Comparison of ENCODE assay signal across 20 cellular contexts in the genomic region with DNA sequence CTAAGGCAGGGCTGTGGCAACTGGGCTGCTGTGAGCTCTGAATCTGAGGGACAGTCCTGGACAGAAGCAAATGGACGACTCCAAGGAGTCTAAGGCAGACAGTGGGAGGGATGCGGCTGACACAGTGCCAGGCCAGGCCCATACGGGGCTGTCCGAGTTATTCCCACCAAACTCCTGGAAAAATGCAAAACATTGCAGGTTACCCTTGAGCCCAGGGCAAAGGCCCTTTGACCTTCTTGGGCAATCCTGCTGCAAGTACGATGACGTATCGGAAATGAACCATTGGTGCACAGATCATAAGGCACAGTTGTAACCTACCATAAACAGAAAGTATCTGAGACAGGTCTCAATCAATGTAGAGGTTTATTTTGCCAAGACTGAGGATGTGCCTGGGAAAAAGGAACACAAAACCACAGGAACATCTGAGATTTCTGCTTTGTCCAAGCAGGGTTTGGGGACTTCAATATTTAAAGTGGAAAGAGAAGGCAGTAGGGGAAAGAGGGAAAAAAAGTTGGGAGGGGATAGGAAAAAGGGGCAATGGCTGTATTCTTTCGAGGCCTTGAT.
DNase-seq lines count a peak whose midpoint lies in the region; ATAC-seq and TF ChIP-seq lines count a peak whose summit lies in the region.
"Had no signal": no experiment of that assay in that cellular context is flagged by ENCODE, and none has a peak within 500 bp of the region (broad histone marks: within the 10 kb centered on the region; RNA-seq: fewer than 3 reads in every experiment).

No MANE protein-coding gene starts in this region.

- no peak for TF ChIP-seq EP300 in sigmoid colon (IDR thresholded peaks at IDR 0.05)

- no peak overlapping the region for H3K4me3 Mint-ChIP-seq in WTC11
- H3K4me3 Mint-ChIP-seq in stimulated activated naive CD8-positive, alpha-beta T cell treated with anti-CD3 and anti-CD28 coated beads, Interleukin-15, amount 100 ng/mL, for 72 hours, result no peak overlapping the region
- H3K4me3 Mint-ChIP-seq: CD4-positive, alpha-beta T cell had no signal

- peaks cover 21% of the 10 kb centered on the region for H3K9me3 Mint-ChIP-seq in WTC11
- no peaks in the 10 kb centered on the region for H3K9me3 Mint-ChIP-seq in stimulated activated naive CD8-positive, alpha-beta T cell treated with anti-CD3 and anti-CD28 coated beads, Interleukin-15, amount 100 ng/mL, for 72 hours
- H3K9me3 Mint-ChIP-seq: CD4-positive, alpha-beta T cell had no signal

- peaks cover 0 to 30% (median 12%) of the 10 kb centered on the region in 4 donors for H3K4me1 ChIP-seq in right lobe of liver
- H3K4me1 ChIP-seq in sigmoid colon, result no peaks in the 10 kb centered on the region

- H3K4me3 ChIP-seq in right lobe of liver (no peak overlapping the region), sigmoid colon (no peak overlapping the region)
- H3K4me3 ChIP-seq: A549; BLaER1 treated with 17β-estradiol and CSF1 and Interleukin-3, amounts not matched to agents 10 nM and 100 nM; GM23248; PC-9 had no signal

- DNase-seq in HuH-7.5 (ENCODE audit: low spot score), result peak; percentile 70
- no peak for DNase-seq in WTC11 (ENCODE audit: low spot score)
- peak; percentile 69 to 87 (median 85) for DNase-seq in right lobe of liver
- DNase-seq in sigmoid colon, result peak; percentile 36
- DNase-seq in RKO (ENCODE audit: low spot score), result no peak
- DNase-seq in activated CD8-positive, alpha-beta memory T cell treated with anti-CD3 and anti-CD28 coated beads, Interleukin-2, amount 50 U/mL, for 4 hours, result no peak
- no peak for DNase-seq in stimulated activated naive CD8-positive, alpha-beta T cell treated with anti-CD3 and anti-CD28 coated beads, Interleukin-15, amount 100 ng/mL, for 72 hours
- DNase-seq: AML-193; CD4-positive, alpha-beta T cell; GM23248; IMR-90; KG1; MM.1S; NCI-H2029; NCI-H446 treated with DMSO at 0.1 percent for 48 hours; PC-9; SHP77 treated with DMSO at 0.1 percent for 48 hours had no signal

- H3K36me3 ChIP-seq in right lobe of liver (no peaks in the 10 kb centered on the region), sigmoid colon (no peaks in the 10 kb centered on the region)

- H3K9me3 ChIP-seq in right lobe of liver (no peaks in the 10 kb centered on the region), sigmoid colon (no peaks in the 10 kb centered on the region)
- H3K9me3 ChIP-seq: A549 had no signal

- intact Hi-C loops in right lobe of liver (cut with DNase I) (no loop called here), sigmoid colon (cut with DNase I) (no loop called here)

- no peak for ATAC-seq in WTC11
- ATAC-seq in right lobe of liver, result peak; percentile 66 to 75 (median 74)
- ATAC-seq in stimulated activated naive CD8-positive, alpha-beta T cell treated with anti-CD3 and anti-CD28 coated beads, Interleukin-15, amount 100 ng/mL, for 72 hours, result no peak

- WGBS in right lobe of liver (ENCODE audit: insufficient coverage, low coverage, low lambda C conversion rate, missing lambda C conversion rate), result 31% methylated on average over 6 of the region's 8 CpGs
- 84 to 90% methylated on average over 8 of the region's 8 CpGs for WGBS in sigmoid colon, 2 donors

- CTCF ChIA-PET in WTC11 (lab: Charles Lee), result interaction anchor here (0.6 to 1.8 kb wide), 9 partner anchors 22 to 155 kb away, joined by 3 to 20 read pairs (median 6); no protein-coding TSS in a partner anchor

- 0 out of 2 replicates have a peak, but pooled peaks cover 3% of the 10 kb centered on the region for H3K36me3 Mint-ChIP-seq in WTC11

- POLR2A ChIA-PET in WTC11 (lab: Charles Lee), result interaction anchor here (0.5 kb wide), 1 partner anchor 155 kb away, joined by 3 read pairs; no protein-coding TSS in a partner anchor

- H3K27ac Mint-ChIP-seq in WTC11, result no peak overlapping the region; the same call in 1 of the 2 replicates
- peak overlapping the region in 1 of 2 donors; percentile 36 for H3K27ac Mint-ChIP-seq in stimulated activated naive CD8-positive, alpha-beta T cell treated with anti-CD3 and anti-CD28 coated beads, Interleukin-15, amount 100 ng/mL, for 72 hours
- H3K27ac Mint-ChIP-seq: CD4-positive, alpha-beta T cell had no signal

- H3K4me1 Mint-ChIP-seq in WTC11, result peaks cover 17% of the 10 kb centered on the region; the same call in 1 of the 2 replicates
- no peaks in the 10 kb centered on the region for H3K4me1 Mint-ChIP-seq in stimulated activated naive CD8-positive, alpha-beta T cell treated with anti-CD3 and anti-CD28 coated beads, Interleukin-15, amount 100 ng/mL, for 72 hours

- no peaks in the 10 kb centered on the region for H3K27me3 Mint-ChIP-seq in WTC11 (ENCODE audit: low read depth)
- H3K27me3 Mint-ChIP-seq in stimulated activated naive CD8-positive, alpha-beta T cell treated with anti-CD3 and anti-CD28 coated beads, Interleukin-15, amount 100 ng/mL, for 72 hours, result peaks cover 34% of the 10 kb centered on the region

- H3K27me3 ChIP-seq in right lobe of liver (no peaks in the 10 kb centered on the region), sigmoid colon (no peaks in the 10 kb centered on the region)
- H3K27me3 ChIP-seq: BLaER1 treated with 17β-estradiol and CSF1 and Interleukin-3, amounts not matched to agents 10 nM and 100 nM had no signal

- H3K27ac ChIP-seq in right lobe of liver, result peak overlapping the region; percentile 71 to 96 (median 95)
- no peak overlapping the region for H3K27ac ChIP-seq in sigmoid colon
- H3K27ac ChIP-seq: A549; BLaER1 treated with 17β-estradiol and CSF1 and Interleukin-3, amounts not matched to agents 10 nM and 100 nM; GM23248; PC-9; RWPE1 had no signal

- TF ChIP-seq POLR2A in right lobe of liver (IDR thresholded peaks at IDR 0.05) (peak; percentile 58), sigmoid colon (IDR thresholded peaks at IDR 0.05) (no peak)

- no peak for TF ChIP-seq CTCF in WTC11 (IDR thresholded peaks at IDR 0.05)
- TF ChIP-seq CTCF in right lobe of liver (IDR thresholded peaks at IDR 0.05), result no peak
- no peak for TF ChIP-seq CTCF in sigmoid colon (IDR thresholded peaks at IDR 0.05)

TF ChIP-seq in WTC11, 78 proteins besides CTCF, POLR2A, EP300 and RAD21:
- TF ChIP-seq, protein P1, sequence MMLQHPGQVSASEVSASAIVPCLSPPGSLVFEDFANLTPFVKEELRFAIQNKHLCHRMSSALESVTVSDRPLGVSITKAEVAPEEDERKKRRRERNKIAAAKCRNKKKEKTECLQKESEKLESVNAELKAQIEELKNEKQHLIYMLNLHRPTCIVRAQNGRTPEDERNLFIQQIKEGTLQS (CRISPR knock-in tag; conservative IDR thresholded peaks at IDR 0.05), result no peak
- TF ChIP-seq GABPB1 (CRISPR knock-in tag; IDR thresholded peaks at IDR 0.05) (peak; percentile 87), ZNF138 (CRISPR knock-in tag; conservative IDR thresholded peaks at IDR 0.05) (no peak)
- TF ChIP-seq, protein P2, sequence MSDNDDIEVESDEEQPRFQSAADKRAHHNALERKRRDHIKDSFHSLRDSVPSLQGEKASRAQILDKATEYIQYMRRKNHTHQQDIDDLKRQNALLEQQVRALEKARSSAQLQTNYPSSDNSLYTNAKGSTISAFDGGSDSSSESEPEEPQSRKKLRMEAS (CRISPR knock-in tag; IDR thresholded peaks at IDR 0.05), result no peak

Comparison
In these comparisons a context has a peak if more than half of its experiments do, and no peak if none do; other contexts are left out.
1. DNase-seq: peak in HuH-7.5 (single experiment), right lobe of liver (3 of 3) and sigmoid colon (single experiment); none in WTC11 (single experiment), RKO (single experiment), activated CD8-positive, alpha-beta memory T cell treated with anti-CD3 and anti-CD28 coated beads, Interleukin-2, amount 50 U/mL, for 4 hours (single experiment) and stimulated activated naive CD8-positive, alpha-beta T cell treated with anti-CD3 and anti-CD28 coated beads, Interleukin-15, amount 100 ng/mL, for 72 hours (0 of 2).
2. ATAC-seq: peak in right lobe of liver (4 of 4); none in WTC11 (single experiment) and stimulated activated naive CD8-positive, alpha-beta T cell treated with anti-CD3 and anti-CD28 coated beads, Interleukin-15, amount 100 ng/mL, for 72 hours (single experiment).
3. H3K27ac ChIP-seq: peak in right lobe of liver (3 of 3); none in sigmoid colon (0 of 4).